In the genomic region with DNA sequence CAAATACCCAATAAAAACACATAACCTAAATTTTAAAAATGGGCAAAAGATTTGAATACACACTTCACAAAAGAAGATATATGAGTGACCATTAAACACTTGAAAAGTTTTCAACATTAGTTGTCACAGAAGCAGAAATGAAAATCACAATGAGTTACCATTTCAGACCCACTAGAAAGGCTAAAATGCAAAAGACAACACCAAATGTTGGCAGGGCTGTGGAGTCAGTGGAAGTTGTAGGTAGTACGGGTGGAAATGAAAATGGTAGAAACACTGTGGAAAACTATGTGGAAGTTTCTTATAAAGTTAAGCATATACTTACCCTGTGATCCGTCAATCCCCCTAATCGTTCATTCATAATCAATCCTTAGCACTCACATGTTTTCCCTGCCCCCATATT, we compare ENCODE assay signal across 27 cellular contexts.
"Had no signal": no experiment of that assay in that cellular context is flagged by ENCODE, and none has a peak within 500 bp of the region (broad histone marks: within the 10 kb centered on the region; RNA-seq: fewer than 3 reads in every experiment).

No MANE protein-coding gene starts in this region.

- H3K27me3 ChIP-seq: colonic mucosa, dorsolateral prefrontal cortex, esophagus muscularis mucosa, esophagus squamous epithelium, foreskin keratinocyte, gastrocnemius medialis, gastroesophageal sphincter, heart left ventricle, heart right ventricle had no signal

- FAIRE-seq: colon, endothelial cell of umbilical vein, frontal cortex had no signal

- H3K27ac ChIP-seq: colonic mucosa, coronary artery, dorsolateral prefrontal cortex, epithelial cell of prostate, esophagus muscularis mucosa, esophagus squamous epithelium, foreskin keratinocyte, gastrocnemius medialis, gastroesophageal sphincter, heart left ventricle, heart right ventricle had no signal

- H3K36me3 ChIP-seq: colonic mucosa, esophagus muscularis mucosa, esophagus squamous epithelium, gastroesophageal sphincter, heart left ventricle, heart right ventricle had no signal

- H3K4me3 ChIP-seq: colonic mucosa, coronary artery, dorsolateral prefrontal cortex, esophagus muscularis mucosa, esophagus squamous epithelium, gastrocnemius medialis, gastroesophageal sphincter, heart left ventricle, heart right ventricle had no signal

- H3K4me1 ChIP-seq: colonic mucosa, esophagus muscularis mucosa, esophagus squamous epithelium, foreskin keratinocyte, gastroesophageal sphincter, heart left ventricle, heart right ventricle had no signal

- DNase-seq: colonic mucosa; cortex of kidney; dermis blood vessel endothelial cell; dorsolateral prefrontal cortex; effector CD4-positive, alpha-beta T cell; effector CD8-positive, alpha-beta T cell; effector memory CD4-positive, alpha-beta T cell; effector memory CD8-positive, alpha-beta T cell; endodermal cell; erythroblast; esophagus squamous epithelium; foreskin fibroblast; foreskin keratinocyte; foreskin melanocyte; gastrocnemius medialis; glutamatergic neuron; head of caudate nucleus; heart left ventricle; heart right ventricle had no signal

- ATAC-seq: effector memory CD8-positive, alpha-beta T cell; esophagus mucosa; foreskin keratinocyte; gastrocnemius medialis; gastroesophageal sphincter; heart left ventricle; heart right ventricle had no signal

- H3K9me3 ChIP-seq: colonic mucosa, gastrocnemius medialis had no signal
